ENCODE assay signal across 11 cellular contexts in the genomic region with DNA sequence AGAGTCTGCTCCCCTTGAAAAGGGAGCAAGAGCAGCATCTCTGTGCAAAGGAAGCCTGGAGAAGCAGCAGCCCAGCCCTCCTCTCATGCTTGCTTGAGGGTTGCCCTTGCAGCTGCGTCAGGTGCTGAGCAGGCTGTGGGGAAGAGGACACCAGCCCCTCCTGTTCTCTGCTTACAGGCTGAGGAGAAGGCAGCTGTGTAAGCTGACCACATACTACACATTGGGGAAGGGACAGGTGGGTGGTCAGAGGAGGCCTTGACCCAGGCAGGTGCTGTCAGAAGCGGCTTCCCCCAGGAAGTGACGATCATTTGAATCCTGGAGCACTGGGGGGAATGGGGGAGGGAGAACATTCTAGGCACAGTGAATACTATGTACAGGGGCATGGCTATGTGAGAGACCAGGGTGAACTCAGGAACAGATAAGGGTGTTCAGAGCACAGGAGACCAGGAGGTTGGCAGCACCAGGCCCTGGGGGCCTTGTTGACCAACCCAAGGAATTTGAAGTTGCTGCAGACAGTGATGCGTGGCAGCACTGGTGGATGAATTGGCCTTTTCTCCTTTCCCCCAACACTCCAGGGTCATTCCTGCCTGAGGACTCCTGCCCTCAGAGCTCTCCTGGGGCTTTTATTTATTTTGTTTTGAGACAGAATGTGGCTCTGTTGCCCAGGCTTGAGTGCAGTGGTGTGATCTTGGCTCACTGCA. TPM values are rescaled to one million over a fixed set of nuclear protein-coding genes. Genes with fewer than 3 reads are reported as not detected.
DNase-seq lines count a peak whose midpoint lies in the region; ATAC-seq and TF ChIP-seq lines count a peak whose summit lies in the region.
"Had no signal": no experiment of that assay in that cellular context is flagged by ENCODE, and none has a peak within 500 bp of the region (broad histone marks: within the 10 kb centered on the region; RNA-seq: fewer than 3 reads in every experiment).

No MANE protein-coding gene starts in this region.

- WGBS in gastroesophageal sphincter (ENCODE audit: low coverage in 1 of 2), 2 donors: 100% methylated on average over 1 to 3 of the region's 4 CpGs

- H3K9me3 ChIP-seq in gastroesophageal sphincter (no peaks in the 10 kb centered on the region), vagina (no peaks in the 10 kb centered on the region)

- H3K4me1 ChIP-seq in gastroesophageal sphincter: peaks cover 0 to 51% (median 31%) of the 10 kb centered on the region in 3 donors
- peaks cover 49% of the 10 kb centered on the region for H3K4me1 ChIP-seq in vagina

- H3K27ac ChIP-seq in gastroesophageal sphincter (peak overlapping the region in 3 of 4 donors; percentile 24 to 100 (median 93)), vagina (peak overlapping the region; percentile 61)

- DNase-seq in left ventricle myocardium superior (peak; percentile 6), left cardiac atrium (no peak), NCI-H774 (lab: John Stamatoyannopoulos, UW) (peak; percentile 59), vagina (ENCODE audit: extremely low spot score in 2 of 2) (no peak), iPS-NIHi7 (ENCODE audit: extremely low spot score) (no peak)
- DNase-seq: midbrain, NCI-H1694 treated with DMSO at 0.1 percent for 48 hours, Right ventricle myocardium superior had no signal

- no peak for ATAC-seq in left ventricle myocardium superior
- no peak for ATAC-seq in left cardiac atrium
- no peak for ATAC-seq in gastroesophageal sphincter
- ATAC-seq in GM18517 (IDR thresholded peaks at IDR 0.05; ENCODE audit: unreplicated experiment): no peak
- ATAC-seq in GM21447 (IDR thresholded peaks at IDR 0.05; ENCODE audit: unreplicated experiment): no peak

- TF ChIP-seq CTCF in gastroesophageal sphincter (IDR thresholded peaks at IDR 0.05) (no peak), vagina (IDR thresholded peaks at IDR 0.05) (no peak)

- H3K4me3 ChIP-seq in gastroesophageal sphincter (no peak overlapping the region), vagina (no peak overlapping the region)

- intact Hi-C loops in left ventricle myocardium superior (cut with micrococcal nuclease) (no loop called here), left cardiac atrium (cut with DNase I) (loop anchor here in 1 of 2 donors (10.0 kb wide), 1 partner anchor 51 kb away; no protein-coding TSS in a partner anchor), vagina (cut with DNase I) (loop anchor here (10.0 kb wide), 1 partner anchor 51 kb away; no protein-coding TSS in a partner anchor)

- H3K27me3 ChIP-seq in gastroesophageal sphincter: no peaks in the 10 kb centered on the region
- H3K27me3 ChIP-seq in vagina: no peaks in the 10 kb centered on the region

- no peak for TF ChIP-seq EP300 in gastroesophageal sphincter (IDR thresholded peaks at IDR 0.05)

- no peaks in the 10 kb centered on the region for H3K36me3 ChIP-seq in gastroesophageal sphincter
- H3K36me3 ChIP-seq in vagina: no peaks in the 10 kb centered on the region

- no peak for TF ChIP-seq POLR2A in gastroesophageal sphincter (IDR thresholded peaks at IDR 0.05)
- TF ChIP-seq POLR2A in vagina (IDR thresholded peaks at IDR 0.05): no peak

RNA-seq across cellular contexts. Expression of gene KLC1, which starts 2.7 kb away (rescaled TPM):
- total RNA-seq in left ventricle myocardium superior: 146 TPM
- total RNA-seq in left cardiac atrium: 100 to 1,000 TPM; 118 to 139 TPM
- total RNA-seq in gastroesophageal sphincter: 100 to 1,000 TPM; 275 to 390 (median 339) TPM
- 322 TPM for total RNA-seq in vagina

Comparison
In these comparisons a context has a peak if more than half of its experiments do, and no peak if none do; other contexts are left out.
1. DNase-seq: peak in left ventricle myocardium superior (single experiment) and NCI-H774 (single experiment); none in left cardiac atrium (single experiment), vagina (0 of 2) and iPS-NIHi7 (single experiment).